1 cellular context compared by ENCODE assay signal in genomic region chr12:22082190-22082701, GRCh38.
TF ChIP-seq lines count a peak whose summit lies in the region.

No MANE protein-coding gene starts in this region.

TF ChIP-seq in K562, 482 proteins besides CTCF, POLR2A, EP300 and RAD21 (continued from another document and continues in another):
- TF ChIP-seq, protein P1, sequence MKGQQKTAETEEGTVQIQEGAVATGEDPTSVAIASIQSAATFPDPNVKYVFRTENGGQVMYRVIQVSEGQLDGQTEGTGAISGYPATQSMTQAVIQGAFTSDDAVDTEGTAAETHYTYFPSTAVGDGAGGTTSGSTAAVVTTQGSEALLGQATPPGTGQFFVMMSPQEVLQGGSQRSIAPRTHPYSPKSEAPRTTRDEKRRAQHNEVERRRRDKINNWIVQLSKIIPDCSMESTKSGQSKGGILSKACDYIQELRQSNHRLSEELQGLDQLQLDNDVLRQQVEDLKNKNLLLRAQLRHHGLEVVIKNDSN (CRISPR knock-in tag; IDR thresholded peaks at IDR 0.05): no peak
- TF ChIP-seq ZBTB7A (IDR thresholded peaks at IDR 0.05; ENCODE audit: borderline replicate concordance, control insufficient read depth, low read depth, low read length) (peak; percentile 47; the same call in 1 of the 2 replicates), CREBBP (IDR thresholded peaks at IDR 0.05; ENCODE audit: low read depth, low read length) (no peak), PHF8 (IDR thresholded peaks at IDR 0.05; ENCODE audit: borderline replicate concordance, low read length) (no peak; the same call in 1 of the 2 replicates), ZNF143 (CRISPR knock-in tag; IDR thresholded peaks at IDR 0.05) (no peak), ZSCAN32 (CRISPR knock-in tag; IDR thresholded peaks at IDR 0.05) (no peak), RHOXF2B (CRISPR knock-in tag; conservative IDR thresholded peaks at IDR 0.05) (no peak), ZNF282 (CRISPR knock-in tag; IDR thresholded peaks at IDR 0.05) (no peak), NBN (IDR thresholded peaks at IDR 0.05; ENCODE audit: low read depth) (no peak), CBFA2T2 (conservative IDR thresholded peaks at IDR 0.05) (peak; percentile 71), ZNF445 (CRISPR knock-in tag; IDR thresholded peaks at IDR 0.05; ENCODE audit: low read depth) (no peak), CBFA2T3 (IDR thresholded peaks at IDR 0.05) (peak; percentile 86), ZNF175 (CRISPR knock-in tag; IDR thresholded peaks at IDR 0.05; ENCODE audit: low read depth) (no peak), MIER1 (IDR thresholded peaks at IDR 0.05; ENCODE audit: low read depth) (no peak), ZNF717 (CRISPR knock-in tag; IDR thresholded peaks at IDR 0.05) (no peak), BACH1 (tag; IDR thresholded peaks at IDR 0.05) (no peak), BRD4 (IDR thresholded peaks at IDR 0.05) (no peak), BHLHE40 (IDR thresholded peaks at IDR 0.05; ENCODE audit: low read length) (no peak), TEAD4 (IDR thresholded peaks at IDR 0.05; ENCODE audit: low read length) (peak; percentile 25; the same call in 1 of the 2 replicates), TEAD4 (CRISPR knock-in tag; IDR thresholded peaks at IDR 0.05; ENCODE audit: borderline replicate concordance) (no peak), ZNF551 (CRISPR knock-in tag; IDR thresholded peaks at IDR 0.05) (no peak), CTBP1 (IDR thresholded peaks at IDR 0.05; ENCODE audit: borderline replicate concordance) (peak; percentile 52; the same call in 1 of the 2 replicates), NR2C1 (IDR thresholded peaks at IDR 0.05) (no peak), NR2C1 (tag; IDR thresholded peaks at IDR 0.05) (no peak), MITF (IDR thresholded peaks at IDR 0.05) (no peak), ZNF408 (CRISPR knock-in tag; IDR thresholded peaks at IDR 0.05; ENCODE audit: low read depth) (no peak), ZFX (CRISPR knock-in tag; IDR thresholded peaks at IDR 0.05) (no peak), KLF6 (CRISPR knock-in tag; IDR thresholded peaks at IDR 0.05; ENCODE audit: borderline replicate concordance) (no peak), NFE2L1 (tag; IDR thresholded peaks at IDR 0.05; ENCODE audit: borderline replicate concordance, low read depth) (no peak), ZNF431 (CRISPR knock-in tag; IDR thresholded peaks at IDR 0.05) (no peak), ZFP36 (IDR thresholded peaks at IDR 0.05; ENCODE audit: low read depth, low read length, partially characterized antibody) (no peak), POLR2B (IDR thresholded peaks at IDR 0.05; ENCODE audit: low read depth, partially characterized antibody) (no peak), DEAF1 (CRISPR knock-in tag; IDR thresholded peaks at IDR 0.05) (no peak), SMC3 (conservative IDR thresholded peaks at IDR 0.05; ENCODE audit: insufficient read depth, low read depth, low read length) (no peak), GTF2F1 (IDR thresholded peaks at IDR 0.05; ENCODE audit: low read depth, low read length) (no peak), ZNF507 (tag; conservative IDR thresholded peaks at IDR 0.05) (no peak), SAFB (IDR thresholded peaks at IDR 0.05; ENCODE audit: borderline replicate concordance, low read depth, low read length) (no peak), DACH1 (IDR thresholded peaks at IDR 0.05; ENCODE audit: partially characterized antibody) (peak; percentile 45), PHF21A (IDR thresholded peaks at IDR 0.05; ENCODE audit: borderline replicate concordance, low read depth) (no peak), ZNF79 (CRISPR knock-in tag; IDR thresholded peaks at IDR 0.05; ENCODE audit: low read depth) (no peak), HDAC8 (tag; IDR thresholded peaks at IDR 0.05) (no peak), ARID1B (IDR thresholded peaks at IDR 0.05) (peak; percentile 52; the same call in 1 of the 2 replicates), ASH1L (IDR thresholded peaks at IDR 0.05; ENCODE audit: borderline replicate concordance, low read depth, partially characterized antibody) (no peak), MCM3 (IDR thresholded peaks at IDR 0.05) (no peak), POLR2AphosphoS5 (IDR thresholded peaks at IDR 0.05; ENCODE audit: control insufficient read depth, insufficient read depth, low read depth, low read length) (peak; percentile 67), MYNN (IDR thresholded peaks at IDR 0.05) (no peak), MYNN (CRISPR knock-in tag; IDR thresholded peaks at IDR 0.05) (no peak), ELK1 (CRISPR knock-in tag; IDR thresholded peaks at IDR 0.05) (no peak), ZNF696 (CRISPR knock-in tag; conservative IDR thresholded peaks at IDR 0.05) (no peak), ZNF77 (CRISPR knock-in tag; IDR thresholded peaks at IDR 0.05) (no peak)
- TF ChIP-seq, protein P2, sequence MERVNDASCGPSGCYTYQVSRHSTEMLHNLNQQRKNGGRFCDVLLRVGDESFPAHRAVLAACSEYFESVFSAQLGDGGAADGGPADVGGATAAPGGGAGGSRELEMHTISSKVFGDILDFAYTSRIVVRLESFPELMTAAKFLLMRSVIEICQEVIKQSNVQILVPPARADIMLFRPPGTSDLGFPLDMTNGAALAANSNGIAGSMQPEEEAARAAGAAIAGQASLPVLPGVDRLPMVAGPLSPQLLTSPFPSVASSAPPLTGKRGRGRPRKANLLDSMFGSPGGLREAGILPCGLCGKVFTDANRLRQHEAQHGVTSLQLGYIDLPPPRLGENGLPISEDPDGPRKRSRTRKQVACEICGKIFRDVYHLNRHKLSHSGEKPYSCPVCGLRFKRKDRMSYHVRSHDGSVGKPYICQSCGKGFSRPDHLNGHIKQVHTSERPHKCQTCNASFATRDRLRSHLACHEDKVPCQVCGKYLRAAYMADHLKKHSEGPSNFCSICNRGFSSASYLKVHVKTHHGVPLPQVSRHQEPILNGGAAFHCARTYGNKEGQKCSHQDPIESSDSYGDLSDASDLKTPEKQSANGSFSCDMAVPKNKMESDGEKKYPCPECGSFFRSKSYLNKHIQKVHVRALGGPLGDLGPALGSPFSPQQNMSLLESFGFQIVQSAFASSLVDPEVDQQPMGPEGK (CRISPR knock-in tag; IDR thresholded peaks at IDR 0.05; ENCODE audit: borderline replicate concordance): no peak
- TF ChIP-seq, protein P3, sequence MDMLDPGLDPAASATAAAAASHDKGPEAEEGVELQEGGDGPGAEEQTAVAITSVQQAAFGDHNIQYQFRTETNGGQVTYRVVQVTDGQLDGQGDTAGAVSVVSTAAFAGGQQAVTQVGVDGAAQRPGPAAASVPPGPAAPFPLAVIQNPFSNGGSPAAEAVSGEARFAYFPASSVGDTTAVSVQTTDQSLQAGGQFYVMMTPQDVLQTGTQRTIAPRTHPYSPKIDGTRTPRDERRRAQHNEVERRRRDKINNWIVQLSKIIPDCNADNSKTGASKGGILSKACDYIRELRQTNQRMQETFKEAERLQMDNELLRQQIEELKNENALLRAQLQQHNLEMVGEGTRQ (CRISPR knock-in tag; IDR thresholded peaks at IDR 0.05): no peak
- TF ChIP-seq, protein P4, sequence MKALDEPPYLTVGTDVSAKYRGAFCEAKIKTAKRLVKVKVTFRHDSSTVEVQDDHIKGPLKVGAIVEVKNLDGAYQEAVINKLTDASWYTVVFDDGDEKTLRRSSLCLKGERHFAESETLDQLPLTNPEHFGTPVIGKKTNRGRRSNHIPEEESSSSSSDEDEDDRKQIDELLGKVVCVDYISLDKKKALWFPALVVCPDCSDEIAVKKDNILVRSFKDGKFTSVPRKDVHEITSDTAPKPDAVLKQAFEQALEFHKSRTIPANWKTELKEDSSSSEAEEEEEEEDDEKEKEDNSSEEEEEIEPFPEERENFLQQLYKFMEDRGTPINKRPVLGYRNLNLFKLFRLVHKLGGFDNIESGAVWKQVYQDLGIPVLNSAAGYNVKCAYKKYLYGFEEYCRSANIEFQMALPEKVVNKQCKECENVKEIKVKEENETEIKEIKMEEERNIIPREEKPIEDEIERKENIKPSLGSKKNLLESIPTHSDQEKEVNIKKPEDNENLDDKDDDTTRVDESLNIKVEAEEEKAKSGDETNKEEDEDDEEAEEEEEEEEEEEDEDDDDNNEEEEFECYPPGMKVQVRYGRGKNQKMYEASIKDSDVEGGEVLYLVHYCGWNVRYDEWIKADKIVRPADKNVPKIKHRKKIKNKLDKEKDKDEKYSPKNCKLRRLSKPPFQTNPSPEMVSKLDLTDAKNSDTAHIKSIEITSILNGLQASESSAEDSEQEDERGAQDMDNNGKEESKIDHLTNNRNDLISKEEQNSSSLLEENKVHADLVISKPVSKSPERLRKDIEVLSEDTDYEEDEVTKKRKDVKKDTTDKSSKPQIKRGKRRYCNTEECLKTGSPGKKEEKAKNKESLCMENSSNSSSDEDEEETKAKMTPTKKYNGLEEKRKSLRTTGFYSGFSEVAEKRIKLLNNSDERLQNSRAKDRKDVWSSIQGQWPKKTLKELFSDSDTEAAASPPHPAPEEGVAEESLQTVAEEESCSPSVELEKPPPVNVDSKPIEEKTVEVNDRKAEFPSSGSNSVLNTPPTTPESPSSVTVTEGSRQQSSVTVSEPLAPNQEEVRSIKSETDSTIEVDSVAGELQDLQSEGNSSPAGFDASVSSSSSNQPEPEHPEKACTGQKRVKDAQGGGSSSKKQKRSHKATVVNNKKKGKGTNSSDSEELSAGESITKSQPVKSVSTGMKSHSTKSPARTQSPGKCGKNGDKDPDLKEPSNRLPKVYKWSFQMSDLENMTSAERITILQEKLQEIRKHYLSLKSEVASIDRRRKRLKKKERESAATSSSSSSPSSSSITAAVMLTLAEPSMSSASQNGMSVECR (CRISPR knock-in tag; IDR thresholded peaks at IDR 0.05): no peak
- TF ChIP-seq, protein P5, sequence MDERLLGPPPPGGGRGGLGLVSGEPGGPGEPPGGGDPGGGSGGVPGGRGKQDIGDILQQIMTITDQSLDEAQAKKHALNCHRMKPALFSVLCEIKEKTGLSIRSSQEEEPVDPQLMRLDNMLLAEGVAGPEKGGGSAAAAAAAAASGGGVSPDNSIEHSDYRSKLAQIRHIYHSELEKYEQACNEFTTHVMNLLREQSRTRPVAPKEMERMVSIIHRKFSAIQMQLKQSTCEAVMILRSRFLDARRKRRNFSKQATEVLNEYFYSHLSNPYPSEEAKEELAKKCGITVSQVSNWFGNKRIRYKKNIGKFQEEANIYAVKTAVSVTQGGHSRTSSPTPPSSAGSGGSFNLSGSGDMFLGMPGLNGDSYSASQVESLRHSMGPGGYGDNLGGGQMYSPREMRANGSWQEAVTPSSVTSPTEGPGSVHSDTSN (CRISPR knock-in tag; IDR thresholded peaks at IDR 0.05; ENCODE audit: low read depth): no peak
- TF ChIP-seq, protein P5 (tag; conservative IDR thresholded peaks at IDR 0.05; ENCODE audit: low read depth): no peak
- TF ChIP-seq, protein P6, sequence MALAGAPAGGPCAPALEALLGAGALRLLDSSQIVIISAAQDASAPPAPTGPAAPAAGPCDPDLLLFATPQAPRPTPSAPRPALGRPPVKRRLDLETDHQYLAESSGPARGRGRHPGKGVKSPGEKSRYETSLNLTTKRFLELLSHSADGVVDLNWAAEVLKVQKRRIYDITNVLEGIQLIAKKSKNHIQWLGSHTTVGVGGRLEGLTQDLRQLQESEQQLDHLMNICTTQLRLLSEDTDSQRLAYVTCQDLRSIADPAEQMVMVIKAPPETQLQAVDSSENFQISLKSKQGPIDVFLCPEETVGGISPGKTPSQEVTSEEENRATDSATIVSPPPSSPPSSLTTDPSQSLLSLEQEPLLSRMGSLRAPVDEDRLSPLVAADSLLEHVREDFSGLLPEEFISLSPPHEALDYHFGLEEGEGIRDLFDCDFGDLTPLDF (CRISPR knock-in tag; IDR thresholded peaks at IDR 0.05): no peak
- TF ChIP-seq, protein P7, sequence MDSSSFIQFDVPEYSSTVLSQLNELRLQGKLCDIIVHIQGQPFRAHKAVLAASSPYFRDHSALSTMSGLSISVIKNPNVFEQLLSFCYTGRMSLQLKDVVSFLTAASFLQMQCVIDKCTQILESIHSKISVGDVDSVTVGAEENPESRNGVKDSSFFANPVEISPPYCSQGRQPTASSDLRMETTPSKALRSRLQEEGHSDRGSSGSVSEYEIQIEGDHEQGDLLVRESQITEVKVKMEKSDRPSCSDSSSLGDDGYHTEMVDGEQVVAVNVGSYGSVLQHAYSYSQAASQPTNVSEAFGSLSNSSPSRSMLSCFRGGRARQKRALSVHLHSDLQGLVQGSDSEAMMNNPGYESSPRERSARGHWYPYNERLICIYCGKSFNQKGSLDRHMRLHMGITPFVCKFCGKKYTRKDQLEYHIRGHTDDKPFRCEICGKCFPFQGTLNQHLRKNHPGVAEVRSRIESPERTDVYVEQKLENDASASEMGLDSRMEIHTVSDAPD (CRISPR knock-in tag; IDR thresholded peaks at IDR 0.05): no peak
